17 cellular contexts compared by ENCODE assay signal in the genomic region with DNA sequence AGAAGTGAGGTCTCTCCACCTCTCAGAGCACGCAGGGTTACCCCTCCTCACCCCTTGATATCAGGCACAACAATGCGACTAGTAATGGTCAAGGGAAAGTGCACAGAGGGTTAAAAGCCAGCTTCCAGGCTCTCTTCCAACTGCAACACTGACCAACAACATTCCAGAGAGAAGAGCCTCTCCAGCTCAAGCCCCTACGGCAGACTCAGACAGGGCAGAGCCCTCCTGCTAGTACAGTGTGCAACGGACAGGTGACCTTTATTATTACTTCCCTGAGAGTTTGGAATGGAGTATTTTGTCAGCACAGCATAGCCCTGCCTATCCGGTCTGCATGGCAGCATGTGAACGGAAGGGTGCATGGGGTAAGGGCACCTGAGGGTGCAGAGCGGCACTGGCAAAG.
A peak's percentile ranks its signal among the peaks of the same experiment; 100 is the strongest.
DNase-seq lines count a peak whose midpoint lies in the region; ATAC-seq and TF ChIP-seq lines count a peak whose summit lies in the region.
"Had no signal": no experiment of that assay in that cellular context is flagged by ENCODE, and none has a peak within 500 bp of the region (broad histone marks: within the 10 kb centered on the region; RNA-seq: fewer than 3 reads in every experiment).

No MANE protein-coding gene starts in this region.

- H3K9me3 Mint-ChIP-seq in type B pancreatic cell: no peaks in the 10 kb centered on the region
- no peaks in the 10 kb centered on the region for H3K9me3 Mint-ChIP-seq in activated naive CD8-positive, alpha-beta T cell treated with anti-CD3 and anti-CD28 coated beads, Interleukin-2, amount 50 U/mL, for 24 hours
- H3K9me3 Mint-ChIP-seq in naive thymus-derived CD8-positive, alpha-beta T cell: no peaks in the 10 kb centered on the region

- intact Hi-C loops in left lung (cut with DNase I): no loop called here
- intact Hi-C loops in sciatic nerve (cut with DNase I): no loop called here

- peaks cover 20% of the 10 kb centered on the region for H3K4me1 ChIP-seq in cardiac muscle cell (ENCODE audit: low read depth)
- peaks cover 0 to 2% of the 10 kb centered on the region in 2 donors for H3K4me1 ChIP-seq in left lung

- DNase-seq in H7 (peak; percentile 41), cardiac muscle cell (ENCODE audit: low read depth in 1 of 2, low spot score in 1 of 2) (peak in 1 of 2 donors; percentile 68), left lung (peak in 1 of 2 donors; percentile 58), type B pancreatic cell (ENCODE audit: extremely low spot score, unreplicated experiment) (no peak), sciatic nerve (ENCODE audit: low spot score) (no peak)
- no peak for DNase-seq in activated naive CD8-positive, alpha-beta T cell treated with anti-CD3 and anti-CD28 coated beads, Interleukin-2, amount 50 U/mL, for 24 hours
- DNase-seq in naive thymus-derived CD8-positive, alpha-beta T cell: no peak
- DNase-seq: CD4-positive, alpha-beta memory T cell; DND-41; Karpas-422; MM.1S; NCI-H1105; NCI-H187 treated with DMSO at 0.1 percent for 48 hours; NCI-H446 treated with DMSO at 0.1 percent for 48 hours; NCI-H748 treated with DMSO at 0.1 percent for 48 hours; SHP77 had no signal

- H3K27ac Mint-ChIP-seq in type B pancreatic cell: peak overlapping the region; percentile 46
- H3K27ac Mint-ChIP-seq in activated naive CD8-positive, alpha-beta T cell treated with anti-CD3 and anti-CD28 coated beads, Interleukin-2, amount 50 U/mL, for 24 hours: no peak overlapping the region
- H3K27ac Mint-ChIP-seq in naive thymus-derived CD8-positive, alpha-beta T cell: no peak overlapping the region
- H3K27ac Mint-ChIP-seq: B cell; CD4-positive, alpha-beta memory T cell had no signal

- no peak overlapping the region for H3K4me3 ChIP-seq in H7 (ENCODE audit: insufficient read depth, low read depth, low read length)
- no peak overlapping the region for H3K4me3 ChIP-seq in cardiac muscle cell
- no peak overlapping the region for H3K4me3 ChIP-seq in left lung

- peak; percentile 93 for ATAC-seq in left lung
- no peak for ATAC-seq in activated naive CD8-positive, alpha-beta T cell treated with anti-CD3 and anti-CD28 coated beads, Interleukin-2, amount 50 U/mL, for 24 hours
- ATAC-seq in sciatic nerve: no peak
- no peak for ATAC-seq in naive thymus-derived CD8-positive, alpha-beta T cell

- no peaks in the 10 kb centered on the region for H3K27me3 ChIP-seq in H7 (ENCODE audit: control insufficient read depth, insufficient read depth, low read length)
- no peaks in the 10 kb centered on the region for H3K27me3 ChIP-seq in cardiac muscle cell
- H3K27me3 ChIP-seq in left lung: no peaks in the 10 kb centered on the region

- H3K4me3 Mint-ChIP-seq in type B pancreatic cell: no peak overlapping the region
- H3K4me3 Mint-ChIP-seq in activated naive CD8-positive, alpha-beta T cell treated with anti-CD3 and anti-CD28 coated beads, Interleukin-2, amount 50 U/mL, for 24 hours: no peak overlapping the region
- no peak overlapping the region for H3K4me3 Mint-ChIP-seq in naive thymus-derived CD8-positive, alpha-beta T cell
- H3K4me3 Mint-ChIP-seq: B cell; CD4-positive, alpha-beta memory T cell had no signal

- H3K36me3 ChIP-seq in H7 (replicated peaks; ENCODE audit: control insufficient read depth, insufficient read depth, low read length): no peaks in the 10 kb centered on the region; the same call in 1 of the 2 replicates
- peaks cover 15% of the 10 kb centered on the region for H3K36me3 ChIP-seq in cardiac muscle cell
- peaks cover 0 to 32% of the 10 kb centered on the region in 2 donors for H3K36me3 ChIP-seq in left lung

- TF ChIP-seq CTCF in cardiac muscle cell (IDR thresholded peaks at IDR 0.05; ENCODE audit: low read depth, low read length): no peak
- TF ChIP-seq CTCF in left lung (IDR thresholded peaks at IDR 0.05): no peak
- no peak for TF ChIP-seq CTCF in type B pancreatic cell (conservative IDR thresholded peaks at IDR 0.05)

- H3K27ac ChIP-seq in cardiac muscle cell (peak overlapping the region; percentile 71), left lung (peak overlapping the region in 1 of 2 donors; percentile 42)

- peaks cover 35% of the 10 kb centered on the region for H3K36me3 Mint-ChIP-seq in type B pancreatic cell
- H3K36me3 Mint-ChIP-seq in activated naive CD8-positive, alpha-beta T cell treated with anti-CD3 and anti-CD28 coated beads, Interleukin-2, amount 50 U/mL, for 24 hours (ENCODE audit: low read depth): no peaks in the 10 kb centered on the region
- H3K36me3 Mint-ChIP-seq in naive thymus-derived CD8-positive, alpha-beta T cell: no peaks in the 10 kb centered on the region
- H3K36me3 Mint-ChIP-seq: CD4-positive, alpha-beta memory T cell had no signal

- H3K9me3 ChIP-seq in cardiac muscle cell (ENCODE audit: low read depth): no peaks in the 10 kb centered on the region
- peaks cover 0 to 2% of the 10 kb centered on the region in 2 donors for H3K9me3 ChIP-seq in left lung

- H3K4me1 Mint-ChIP-seq in type B pancreatic cell (ENCODE audit: unreplicated experiment): no peaks in the 10 kb centered on the region
- no peaks in the 10 kb centered on the region for H3K4me1 Mint-ChIP-seq in activated naive CD8-positive, alpha-beta T cell treated with anti-CD3 and anti-CD28 coated beads, Interleukin-2, amount 50 U/mL, for 24 hours
- no peaks in the 10 kb centered on the region for H3K4me1 Mint-ChIP-seq in naive thymus-derived CD8-positive, alpha-beta T cell
- H3K4me1 Mint-ChIP-seq: B cell; CD4-positive, alpha-beta memory T cell had no signal

- H3K27me3 Mint-ChIP-seq in type B pancreatic cell: no peaks in the 10 kb centered on the region
- H3K27me3 Mint-ChIP-seq in activated naive CD8-positive, alpha-beta T cell treated with anti-CD3 and anti-CD28 coated beads, Interleukin-2, amount 50 U/mL, for 24 hours: peaks cover 7% of the 10 kb centered on the region
- peaks cover 4 to 24% (median 17%) of the 10 kb centered on the region in 5 donors for H3K27me3 Mint-ChIP-seq in naive thymus-derived CD8-positive, alpha-beta T cell

- POLR2A ChIA-PET in naive thymus-derived CD8-positive, alpha-beta T cell (lab: Charles Lee): no interaction called here
